14 cellular contexts compared by ENCODE assay signal in genomic region chr10:114479836-114480235, GRCh38.
"Had no signal": no experiment of that assay in that cellular context is flagged by ENCODE, and none has a peak within 500 bp of the region (broad histone marks: within the 10 kb centered on the region; RNA-seq: fewer than 3 reads in every experiment).

No MANE protein-coding gene starts in this region.

- H3K4me3 ChIP-seq: adrenal gland, coronary artery, ovary, stomach, tibial nerve had no signal

- H3K36me3 ChIP-seq: ovary had no signal

- H3K27me3 ChIP-seq: adrenal gland, ovary, stomach, tibial nerve had no signal

- H3K27me3 Mint-ChIP-seq: activated CD4-positive, alpha-beta T cell treated with anti-CD3 and anti-CD28 coated beads, Interleukin-2, amount 10 ng/mL, durations not matched to agents 24 days and 14 days had no signal

- DNase-seq: activated CD4-positive, alpha-beta T cell treated with anti-CD3 and anti-CD28 coated beads, Interleukin-2, amount 10 ng/mL, durations not matched to agents 24 days and 14 days; activated gamma-delta T cell; activated T-cell treated with anti-CD3 and anti-CD28 coated beads for 4 hours; central memory CD4-positive, alpha-beta T cell; effector CD4-positive, alpha-beta T cell; left colon; stimulated activated CD4-positive, alpha-beta T cell treated with anti-CD3 and anti-CD28 coated beads, Interleukin-4, amount 100 ng/mL, for 1 hour; stomach; T-helper 1 cell had no signal

- H3K27ac Mint-ChIP-seq: activated CD4-positive, alpha-beta T cell treated with anti-CD3 and anti-CD28 coated beads, Interleukin-2, amount 10 ng/mL, durations not matched to agents 24 days and 14 days had no signal

- H3K9me3 ChIP-seq: adrenal gland, ovary, stomach, tibial nerve had no signal

- H3K4me3 Mint-ChIP-seq: activated CD4-positive, alpha-beta T cell treated with anti-CD3 and anti-CD28 coated beads, Interleukin-2, amount 10 ng/mL, durations not matched to agents 24 days and 14 days; neural crest cell had no signal

- H3K9me3 Mint-ChIP-seq: activated CD4-positive, alpha-beta T cell treated with anti-CD3 and anti-CD28 coated beads, Interleukin-2, amount 10 ng/mL, durations not matched to agents 24 days and 14 days; neural crest cell had no signal
